1 cellular context compared by ENCODE assay signal in the genomic region with DNA sequence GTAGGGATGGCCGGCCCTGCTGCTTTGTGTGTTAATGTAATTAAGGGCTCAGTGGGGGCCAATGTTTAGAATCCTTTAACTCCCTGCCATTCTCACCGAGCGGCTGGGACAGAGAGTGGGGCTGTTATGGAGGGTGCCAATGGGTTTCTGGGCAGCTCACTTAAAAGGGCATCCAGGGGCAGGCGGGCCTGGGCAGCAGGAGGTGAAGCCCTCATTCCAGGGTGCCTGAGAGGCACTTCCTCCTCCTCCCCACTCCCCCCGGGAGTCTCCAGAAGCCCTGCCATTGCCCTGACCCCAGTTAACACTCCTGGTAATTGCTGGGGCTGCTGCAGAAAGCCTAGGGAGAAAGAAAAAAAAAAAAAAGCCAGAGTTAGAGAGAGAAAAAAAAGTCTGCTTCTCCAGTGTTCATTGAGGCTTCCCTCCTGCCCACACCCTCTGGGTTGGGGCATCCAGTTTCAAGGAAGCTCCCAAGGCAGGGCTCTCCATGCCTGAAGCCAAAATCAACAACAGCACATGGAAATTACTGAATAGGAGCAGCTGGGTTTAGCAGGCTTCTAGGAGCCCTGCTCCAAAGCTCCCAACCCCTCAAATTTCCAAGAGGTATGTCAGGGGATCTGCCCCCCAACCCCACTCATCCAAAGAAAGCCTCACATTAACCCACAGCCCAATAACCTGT.
TF ChIP-seq lines count a peak whose summit lies in the region.

No MANE protein-coding gene starts in this region.

TF ChIP-seq in GM23338, 12 proteins besides CTCF, POLR2A, EP300 and RAD21 (continued from another document):
- TF ChIP-seq, protein P1, sequence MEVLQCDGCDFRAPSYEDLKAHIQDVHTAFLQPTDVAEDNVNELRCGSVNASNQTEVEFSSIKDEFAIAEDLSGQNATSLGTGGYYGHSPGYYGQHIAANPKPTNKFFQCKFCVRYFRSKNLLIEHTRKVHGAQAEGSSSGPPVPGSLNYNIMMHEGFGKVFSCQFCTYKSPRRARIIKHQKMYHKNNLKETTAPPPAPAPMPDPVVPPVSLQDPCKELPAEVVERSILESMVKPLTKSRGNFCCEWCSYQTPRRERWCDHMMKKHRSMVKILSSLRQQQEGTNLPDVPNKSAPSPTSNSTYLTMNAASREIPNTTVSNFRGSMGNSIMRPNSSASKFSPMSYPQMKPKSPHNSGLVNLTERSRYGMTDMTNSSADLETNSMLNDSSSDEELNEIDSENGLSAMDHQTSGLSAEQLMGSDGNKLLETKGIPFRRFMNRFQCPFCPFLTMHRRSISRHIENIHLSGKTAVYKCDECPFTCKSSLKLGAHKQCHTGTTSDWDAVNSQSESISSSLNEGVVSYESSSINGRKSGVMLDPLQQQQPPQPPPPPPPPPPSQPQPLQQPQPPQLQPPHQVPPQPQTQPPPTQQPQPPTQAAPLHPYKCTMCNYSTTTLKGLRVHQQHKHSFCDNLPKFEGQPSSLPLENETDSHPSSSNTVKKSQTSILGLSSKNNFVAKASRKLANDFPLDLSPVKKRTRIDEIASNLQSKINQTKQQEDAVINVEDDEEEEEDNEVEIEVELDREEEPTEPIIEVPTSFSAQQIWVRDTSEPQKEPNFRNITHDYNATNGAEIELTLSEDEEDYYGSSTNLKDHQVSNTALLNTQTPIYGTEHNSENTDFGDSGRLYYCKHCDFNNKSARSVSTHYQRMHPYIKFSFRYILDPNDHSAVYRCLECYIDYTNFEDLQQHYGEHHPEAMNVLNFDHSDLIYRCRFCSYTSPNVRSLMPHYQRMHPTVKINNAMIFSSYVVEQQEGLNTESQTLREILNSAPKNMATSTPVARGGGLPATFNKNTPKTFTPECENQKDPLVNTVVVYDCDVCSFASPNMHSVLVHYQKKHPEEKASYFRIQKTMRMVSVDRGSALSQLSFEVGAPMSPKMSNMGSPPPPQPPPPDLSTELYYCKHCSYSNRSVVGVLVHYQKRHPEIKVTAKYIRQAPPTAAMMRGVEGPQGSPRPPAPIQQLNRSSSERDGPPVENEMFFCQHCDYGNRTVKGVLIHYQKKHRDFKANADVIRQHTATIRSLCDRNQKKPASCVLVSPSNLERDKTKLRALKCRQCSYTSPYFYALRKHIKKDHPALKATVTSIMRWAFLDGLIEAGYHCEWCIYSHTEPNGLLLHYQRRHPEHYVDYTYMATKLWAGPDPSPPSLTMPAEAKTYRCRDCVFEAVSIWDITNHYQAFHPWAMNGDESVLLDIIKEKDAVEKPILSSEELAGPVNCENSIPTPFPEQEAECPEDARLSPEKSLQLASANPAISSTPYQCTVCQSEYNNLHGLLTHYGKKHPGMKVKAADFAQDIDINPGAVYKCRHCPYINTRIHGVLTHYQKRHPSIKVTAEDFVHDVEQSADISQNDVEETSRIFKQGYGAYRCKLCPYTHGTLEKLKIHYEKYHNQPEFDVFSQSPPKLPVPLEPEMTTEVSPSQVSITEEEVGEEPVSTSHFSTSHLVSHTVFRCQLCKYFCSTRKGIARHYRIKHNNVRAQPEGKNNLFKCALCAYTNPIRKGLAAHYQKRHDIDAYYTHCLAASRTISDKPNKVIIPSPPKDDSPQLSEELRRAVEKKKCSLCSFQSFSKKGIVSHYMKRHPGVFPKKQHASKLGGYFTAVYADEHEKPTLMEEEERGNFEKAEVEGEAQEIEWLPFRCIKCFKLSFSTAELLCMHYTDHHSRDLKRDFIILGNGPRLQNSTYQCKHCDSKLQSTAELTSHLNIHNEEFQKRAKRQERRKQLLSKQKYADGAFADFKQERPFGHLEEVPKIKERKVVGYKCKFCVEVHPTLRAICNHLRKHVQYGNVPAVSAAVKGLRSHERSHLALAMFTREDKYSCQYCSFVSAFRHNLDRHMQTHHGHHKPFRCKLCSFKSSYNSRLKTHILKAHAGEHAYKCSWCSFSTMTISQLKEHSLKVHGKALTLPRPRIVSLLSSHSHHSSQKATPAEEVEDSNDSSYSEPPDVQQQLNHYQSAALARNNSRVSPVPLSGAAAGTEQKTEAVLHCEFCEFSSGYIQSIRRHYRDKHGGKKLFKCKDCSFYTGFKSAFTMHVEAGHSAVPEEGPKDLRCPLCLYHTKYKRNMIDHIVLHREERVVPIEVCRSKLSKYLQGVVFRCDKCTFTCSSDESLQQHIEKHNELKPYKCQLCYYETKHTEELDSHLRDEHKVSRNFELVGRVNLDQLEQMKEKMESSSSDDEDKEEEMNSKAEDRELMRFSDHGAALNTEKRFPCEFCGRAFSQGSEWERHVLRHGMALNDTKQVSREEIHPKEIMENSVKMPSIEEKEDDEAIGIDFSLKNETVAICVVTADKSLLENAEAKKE (CRISPR knock-in tag; IDR thresholded peaks at IDR 0.05) = no peak
- TF ChIP-seq, protein P2, sequence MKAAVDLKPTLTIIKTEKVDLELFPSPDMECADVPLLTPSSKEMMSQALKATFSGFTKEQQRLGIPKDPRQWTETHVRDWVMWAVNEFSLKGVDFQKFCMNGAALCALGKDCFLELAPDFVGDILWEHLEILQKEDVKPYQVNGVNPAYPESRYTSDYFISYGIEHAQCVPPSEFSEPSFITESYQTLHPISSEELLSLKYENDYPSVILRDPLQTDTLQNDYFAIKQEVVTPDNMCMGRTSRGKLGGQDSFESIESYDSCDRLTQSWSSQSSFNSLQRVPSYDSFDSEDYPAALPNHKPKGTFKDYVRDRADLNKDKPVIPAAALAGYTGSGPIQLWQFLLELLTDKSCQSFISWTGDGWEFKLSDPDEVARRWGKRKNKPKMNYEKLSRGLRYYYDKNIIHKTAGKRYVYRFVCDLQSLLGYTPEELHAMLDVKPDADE (IDR thresholded peaks at IDR 0.05) = no peak
- TF ChIP-seq ZNF331 (CRISPR knock-in tag; IDR thresholded peaks at IDR 0.05; ENCODE audit: low read depth) = no peak
- no peak for TF ChIP-seq ZNF114 (CRISPR knock-in tag; IDR thresholded peaks at IDR 0.05)
- no peak for TF ChIP-seq JUNB (IDR thresholded peaks at IDR 0.05; ENCODE audit: unreplicated experiment)
- TF ChIP-seq EZH2phosphoT487 (IDR thresholded peaks at IDR 0.05; ENCODE audit: unreplicated experiment) = no peak
- TF ChIP-seq POLR2AphosphoS5 (IDR thresholded peaks at IDR 0.05; ENCODE audit: low read depth) = no peak
- no peak for TF ChIP-seq STAT1 (IDR thresholded peaks at IDR 0.05; ENCODE audit: unreplicated experiment)
- no peak for TF ChIP-seq CREB1 (CRISPR knock-in tag; IDR thresholded peaks at IDR 0.05; ENCODE audit: low read depth)
- TF ChIP-seq, protein P3, sequence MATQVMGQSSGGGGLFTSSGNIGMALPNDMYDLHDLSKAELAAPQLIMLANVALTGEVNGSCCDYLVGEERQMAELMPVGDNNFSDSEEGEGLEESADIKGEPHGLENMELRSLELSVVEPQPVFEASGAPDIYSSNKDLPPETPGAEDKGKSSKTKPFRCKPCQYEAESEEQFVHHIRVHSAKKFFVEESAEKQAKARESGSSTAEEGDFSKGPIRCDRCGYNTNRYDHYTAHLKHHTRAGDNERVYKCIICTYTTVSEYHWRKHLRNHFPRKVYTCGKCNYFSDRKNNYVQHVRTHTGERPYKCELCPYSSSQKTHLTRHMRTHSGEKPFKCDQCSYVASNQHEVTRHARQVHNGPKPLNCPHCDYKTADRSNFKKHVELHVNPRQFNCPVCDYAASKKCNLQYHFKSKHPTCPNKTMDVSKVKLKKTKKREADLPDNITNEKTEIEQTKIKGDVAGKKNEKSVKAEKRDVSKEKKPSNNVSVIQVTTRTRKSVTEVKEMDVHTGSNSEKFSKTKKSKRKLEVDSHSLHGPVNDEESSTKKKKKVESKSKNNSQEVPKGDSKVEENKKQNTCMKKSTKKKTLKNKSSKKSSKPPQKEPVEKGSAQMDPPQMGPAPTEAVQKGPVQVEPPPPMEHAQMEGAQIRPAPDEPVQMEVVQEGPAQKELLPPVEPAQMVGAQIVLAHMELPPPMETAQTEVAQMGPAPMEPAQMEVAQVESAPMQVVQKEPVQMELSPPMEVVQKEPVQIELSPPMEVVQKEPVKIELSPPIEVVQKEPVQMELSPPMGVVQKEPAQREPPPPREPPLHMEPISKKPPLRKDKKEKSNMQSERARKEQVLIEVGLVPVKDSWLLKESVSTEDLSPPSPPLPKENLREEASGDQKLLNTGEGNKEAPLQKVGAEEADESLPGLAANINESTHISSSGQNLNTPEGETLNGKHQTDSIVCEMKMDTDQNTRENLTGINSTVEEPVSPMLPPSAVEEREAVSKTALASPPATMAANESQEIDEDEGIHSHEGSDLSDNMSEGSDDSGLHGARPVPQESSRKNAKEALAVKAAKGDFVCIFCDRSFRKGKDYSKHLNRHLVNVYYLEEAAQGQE (IDR thresholded peaks at IDR 0.05; ENCODE audit: unreplicated experiment) = no peak
